Comparison of ENCODE assay signal across 21 cellular contexts in the genomic region with DNA sequence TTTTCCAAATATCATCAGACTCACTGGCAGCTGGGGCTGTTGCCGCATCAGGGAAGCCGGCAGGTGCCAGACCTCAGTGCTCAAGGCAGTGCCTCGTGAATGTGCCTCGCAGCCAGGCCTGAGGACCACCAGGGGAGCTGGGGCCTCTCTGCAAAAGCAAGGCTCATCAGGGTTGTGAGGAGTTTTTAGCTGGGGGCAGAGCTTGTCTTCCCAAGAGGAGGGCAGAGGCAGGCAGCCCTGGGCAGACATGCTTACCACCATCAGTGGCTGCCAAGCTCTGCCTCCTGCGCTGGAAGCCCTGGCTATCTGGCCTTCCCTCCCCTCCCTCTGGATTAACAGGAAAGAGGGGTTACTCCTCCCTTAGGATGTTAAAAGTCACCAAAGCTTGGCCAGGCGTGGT. TPM values are rescaled to one million over a fixed set of nuclear protein-coding genes. Genes with fewer than 3 reads are reported as not detected.
A peak's percentile ranks its signal among the peaks of the same experiment; 100 is the strongest.
DNase-seq lines count a peak whose midpoint lies in the region; TF ChIP-seq lines count a peak whose summit lies in the region.
"Had no signal": no experiment of that assay in that cellular context is flagged by ENCODE, and none has a peak within 500 bp of the region (broad histone marks: within the 10 kb centered on the region; RNA-seq: fewer than 3 reads in every experiment).

No MANE protein-coding gene starts in this region.

- H3K27me3 ChIP-seq in hepatocyte (no peaks in the 10 kb centered on the region), tibial nerve (no peaks in the 10 kb centered on the region), transverse colon (no peaks in the 10 kb centered on the region)
- H3K27me3 ChIP-seq: BE2C had no signal

- no peak overlapping the region for H3K27ac ChIP-seq in hepatocyte
- no peak overlapping the region for H3K27ac ChIP-seq in tibial nerve
- H3K27ac ChIP-seq in transverse colon, result no peak overlapping the region
- H3K27ac ChIP-seq: 22Rv1, PC-9, SJSA1 had no signal

- WGBS in hepatocyte (ENCODE audit: low lambda C conversion rate, missing lambda C conversion rate), result 62% methylated on average over 6 of the region's 6 CpGs
- WGBS in tibial nerve, 2 donors, result 83 to 90% methylated on average over 6 of the region's 6 CpGs
- WGBS in transverse colon (ENCODE audit: low coverage in 1 of 2), 2 donors, result 89% methylated on average over 6 of the region's 6 CpGs; no CpG with 5 or more reads in 1 of the 2 donors

- H3K9me2 ChIP-seq in hepatocyte (replicated peaks; ENCODE audit: insufficient read depth), result no peaks in the 10 kb centered on the region

- in situ Hi-C loops in GM13977 (cut with MboI; ENCODE audit: low pct_unique_long_range_greater_than_20kb, low sequenced_read_pairs, unreplicated experiment), result no loop called here
- in situ Hi-C loops in transverse colon (cut with MboI; ENCODE audit: low pct_ligation_motif_present in 1 of 4, low pct_unique_long_range_greater_than_20kb in 1 of 4, low sequenced_read_pairs in 3 of 4), result loop anchor here in 1 of 4 donors (25.0 kb wide), 1 partner anchor 171 kb away; no protein-coding TSS in a partner anchor

- H3K4me3 ChIP-seq in hepatocyte (no peak overlapping the region), tibial nerve (no peak overlapping the region), transverse colon (no peak overlapping the region)
- H3K4me3 ChIP-seq: GM12878, PC-9, SJSA1 had no signal

- H3K79me2 ChIP-seq in hepatocyte, result no peaks in the 10 kb centered on the region

- TF ChIP-seq CTCF in hepatocyte (IDR thresholded peaks at IDR 0.05; ENCODE audit: poor library complexity) (no peak), tibial nerve (IDR thresholded peaks at IDR 0.05) (no peak), GM13977 (IDR thresholded peaks at IDR 0.05; ENCODE audit: extremely low read depth, insufficient read depth, missing control alignments) (no peak), transverse colon (IDR thresholded peaks at IDR 0.05) (no peak)

- DNase-seq in activated CD8-positive, alpha-beta memory T cell treated with anti-CD3 and anti-CD28 coated beads for 24 hours, result peak; percentile 45
- no peak for DNase-seq in activated CD8-positive, alpha-beta memory T cell treated with anti-CD3 and anti-CD28 coated beads, Interleukin-2, amount 50 U/mL, for 4 hours
- DNase-seq in hepatocyte (ENCODE audit: low spot score) (no peak), posterior vena cava (ENCODE audit: low spot score) (peak; percentile 48), tibial nerve (ENCODE audit: low spot score in 2 of 2) (no peak), GM13977 (ENCODE audit: low spot score) (no peak), transverse colon (no peak), hippocampal formation (lab: John Stamatoyannopoulos, UW) (no peak)
- DNase-seq: BE2C; CD8-positive, alpha-beta memory T cell; DMS79 treated with DMSO at 0.1 percent for 48 hours; KG1; NCI-H1048; NCI-H1436 treated with DMSO at 0.1 percent for 48 hours; NCI-H2081; NCI-H510A; NCI-H774; PC-9 had no signal

- intact Hi-C loops in posterior vena cava (cut with DNase I) (no loop called here), transverse colon (cut with DNase I; ENCODE audit: low total_unique reads) (no loop called here)

- H3K36me3 ChIP-seq in hepatocyte (replicated peaks; ENCODE audit: insufficient read depth, low read depth) (no peaks in the 10 kb centered on the region), tibial nerve (peaks cover 0 to 10% (median 0%) of the 10 kb centered on the region in 3 donors), transverse colon (no peaks in the 10 kb centered on the region)
- H3K36me3 ChIP-seq: BE2C, SJSA1 had no signal

- no peaks in the 10 kb centered on the region for H4K20me1 ChIP-seq in hepatocyte (ENCODE audit: insufficient read depth, poor library complexity, severe bottlenecking)

- no peak overlapping the region for H2AFZ ChIP-seq in hepatocyte
- H2AFZ ChIP-seq: PC-9 had no signal

- peak overlapping the region; percentile 29 for H3K4me2 ChIP-seq in hepatocyte
- H3K4me2 ChIP-seq: PC-9 had no signal

- TF ChIP-seq EP300 in tibial nerve (IDR thresholded peaks at IDR 0.05) (no peak), transverse colon (IDR thresholded peaks at IDR 0.05; ENCODE audit: low read depth) (no peak)

- H3K4me1 ChIP-seq in hepatocyte (ENCODE audit: insufficient read depth) (no peaks in the 10 kb centered on the region), tibial nerve (peaks cover 0 to 9% (median 3%) of the 10 kb centered on the region in 4 donors), transverse colon (peaks cover 0 to 12% (median 7%) of the 10 kb centered on the region in 4 donors)
- H3K4me1 ChIP-seq: BE2C had no signal

- TF ChIP-seq POLR2A in tibial nerve (IDR thresholded peaks at IDR 0.05) (no peak), transverse colon (IDR thresholded peaks at IDR 0.05) (no peak)

- H3K9me3 ChIP-seq in hepatocyte (ENCODE audit: low read depth) (no peaks in the 10 kb centered on the region), tibial nerve (no peaks in the 10 kb centered on the region), transverse colon (no peaks in the 10 kb centered on the region)
- H3K9me3 ChIP-seq: BE2C, SJSA1 had no signal

RNA-seq across cellular contexts. Expression of gene TBC1D9B, which starts 8.8 kb away (rescaled TPM):
- 66.9 and 77.0 TPM in 2 replicates for total RNA-seq in hepatocyte
- 94.0 and 97.3 TPM in 2 replicates for polyA plus RNA-seq in hepatocyte
- total RNA-seq in posterior vena cava, result 10 to 100 TPM; 85.0 to 90.5 TPM
- total RNA-seq in tibial nerve, result 100 to 1,000 TPM; 115 to 210 (median 168) TPM
- total RNA-seq in transverse colon, result 100 to 1,000 TPM in 2 of 4 donors, 10 to 100 TPM in 2; 90.5 to 178 (median 127) TPM

RNA-seq across cellular contexts. Expression of gene MRNIP, which starts 57.9 kb away (rescaled TPM):
- total RNA-seq in hepatocyte, result 11.2 and 21.2 TPM in 2 replicates
- polyA plus RNA-seq in hepatocyte, result 28.5 and 51.6 TPM in 2 replicates
- total RNA-seq in posterior vena cava, result 10 to 100 TPM; 17.3 to 20.1 TPM
- total RNA-seq in tibial nerve, result 10 to 100 TPM; 48.5 to 82.4 (median 63.2) TPM
- total RNA-seq in transverse colon, result 100 to 1,000 TPM in 1 of 4 donors, 10 to 100 TPM in 3; 24.7 to 124 (median 42.9) TPM

Comparison
In these comparisons a context has a peak if more than half of its experiments do, and no peak if none do; other contexts are left out.
1. DNase-seq: peak in activated CD8-positive, alpha-beta memory T cell treated with anti-CD3 and anti-CD28 coated beads for 24 hours (single experiment) and posterior vena cava (single experiment); none in activated CD8-positive, alpha-beta memory T cell treated with anti-CD3 and anti-CD28 coated beads, Interleukin-2, amount 50 U/mL, for 4 hours (single experiment), hepatocyte (single experiment), tibial nerve (0 of 2), GM13977 (single experiment), transverse colon (single experiment) and hippocampal formation (0 of 2).